ENCODE assay signal across 15 cellular contexts in genomic region chr19:44588753-44589112, GRCh38. TPM values are rescaled to one million over a fixed set of nuclear protein-coding genes. Genes with fewer than 3 reads are reported as not detected.
A peak's percentile ranks its signal among the peaks of the same experiment; 100 is the strongest.
DNase-seq lines count a peak whose midpoint lies in the region; ATAC-seq, FAIRE-seq and TF ChIP-seq lines count a peak whose summit lies in the region.
"Had no signal": no experiment of that assay in that cellular context is flagged by ENCODE, and none has a peak within 500 bp of the region (broad histone marks: within the 10 kb centered on the region; RNA-seq: fewer than 3 reads in every experiment).

No MANE protein-coding gene starts in this region.

- peak overlapping the region; percentile 67 for H2AFZ ChIP-seq in astrocyte (ENCODE audit: low read depth, low read length)

- TF ChIP-seq CTCF in astrocyte (IDR thresholded peaks at IDR 0.05; ENCODE audit: insufficient read depth, low read depth, low read length) (no peak), osteocyte (IDR thresholded peaks at IDR 0.05) (no peak)

- POLR2A ChIA-PET in CD8-positive, alpha-beta memory T cell (lab: Charles Lee) = no interaction called here

- peak overlapping the region; percentile 81 for H3K4me2 ChIP-seq in astrocyte (ENCODE audit: low read length)

- H3K79me2 ChIP-seq in astrocyte (ENCODE audit: insufficient read depth, low read length) = no peaks in the 10 kb centered on the region

- H3K4me3 Mint-ChIP-seq in CD8-positive, alpha-beta memory T cell = no peak overlapping the region
- H3K4me3 Mint-ChIP-seq in astrocyte (ENCODE audit: unreplicated experiment) (peak overlapping the region; percentile 4), osteocyte (ENCODE audit: unreplicated experiment) (no peak overlapping the region)
- H3K4me3 Mint-ChIP-seq: CD8-positive, alpha-beta T cell; central memory CD8-positive, alpha-beta T cell; naive B cell had no signal

- in situ Hi-C loops in G401 (cut with HindIII; ENCODE audit: low sequenced_read_pairs) = no loop called here

- H3K27me3 ChIP-seq in CD8-positive, alpha-beta memory T cell (ENCODE audit: insufficient read depth, low read length, poor library complexity, severe bottlenecking) = no peaks in the 10 kb centered on the region
- no peaks in the 10 kb centered on the region for H3K27me3 ChIP-seq in astrocyte (ENCODE audit: insufficient read depth, low read length)

- no peak for FAIRE-seq in astrocyte (lab: Jason Lieb, UNC)

- peak overlapping the region; percentile 74 for H3K9ac ChIP-seq in astrocyte (ENCODE audit: low read length)

- CTCF ChIA-PET in CD8-positive, alpha-beta memory T cell (lab: Charles Lee) = no interaction called here

- H3K9me3 ChIP-seq in CD8-positive, alpha-beta memory T cell (ENCODE audit: low read length) = no peaks in the 10 kb centered on the region
- no peaks in the 10 kb centered on the region for H3K9me3 ChIP-seq in astrocyte (ENCODE audit: insufficient read depth, low read depth, low read length)

- peaks cover 2 to 30% (median 10%) of the 10 kb centered on the region in 5 donors for H3K9me3 Mint-ChIP-seq in CD8-positive, alpha-beta memory T cell
- H3K9me3 Mint-ChIP-seq in astrocyte (ENCODE audit: unreplicated experiment) = peaks cover 4% of the 10 kb centered on the region
- no peaks in the 10 kb centered on the region for H3K9me3 Mint-ChIP-seq in osteocyte (ENCODE audit: unreplicated experiment)

- no peaks in the 10 kb centered on the region for H4K20me1 ChIP-seq in astrocyte (ENCODE audit: insufficient read depth, low read length)

- no peak for DNase-seq in CD8-positive, alpha-beta memory T cell
- DNase-seq in HK-2 (ENCODE audit: unreplicated experiment) (peak; percentile 49), astrocyte (ENCODE audit: low read depth) (no peak), osteocyte (ENCODE audit: extremely low spot score, unreplicated experiment) (no peak), G401 (ENCODE audit: low spot score) (no peak), germinal center (ENCODE audit: low spot score) (no peak)
- DNase-seq: activated naive CD4-positive, alpha-beta T cell treated with anti-CD3 and anti-CD28 coated beads, Interleukin-2, amount 50 U/mL, for 16 hours; CD8-positive, alpha-beta T cell; naive B cell; NCI-H1694; NCI-H510A; retina had no signal

- no peak overlapping the region for H3K4me3 ChIP-seq in CD8-positive, alpha-beta memory T cell (ENCODE audit: low read length)
- H3K4me3 ChIP-seq in astrocyte (ENCODE audit: insufficient read depth, low read depth, low read length) = peak overlapping the region; percentile 9

- H3K27ac ChIP-seq in CD8-positive, alpha-beta memory T cell (ENCODE audit: low read depth, low read length) = peak overlapping the region; percentile 33
- peak overlapping the region; percentile 92 for H3K27ac ChIP-seq in astrocyte (ENCODE audit: low read depth, low read length)

- H3K36me3 ChIP-seq in CD8-positive, alpha-beta memory T cell (ENCODE audit: insufficient read depth, low read length) = no peaks in the 10 kb centered on the region
- no peaks in the 10 kb centered on the region for H3K36me3 ChIP-seq in astrocyte (ENCODE audit: insufficient read depth, low read length)

- no peak overlapping the region for H3K27ac Mint-ChIP-seq in CD8-positive, alpha-beta memory T cell
- H3K27ac Mint-ChIP-seq in astrocyte (ENCODE audit: unreplicated experiment) (peak overlapping the region; percentile 100), osteocyte (ENCODE audit: unreplicated experiment) (peak overlapping the region; percentile 79)
- H3K27ac Mint-ChIP-seq: CD8-positive, alpha-beta T cell; naive B cell had no signal

- H3K4me1 ChIP-seq in CD8-positive, alpha-beta memory T cell (ENCODE audit: insufficient read depth, low read length) = no peaks in the 10 kb centered on the region
- H3K4me1 ChIP-seq in astrocyte (ENCODE audit: insufficient read depth, low read length) = peaks cover 31% of the 10 kb centered on the region

- peaks cover 10 to 19% of the 10 kb centered on the region in 2 donors for H3K27me3 Mint-ChIP-seq in CD8-positive, alpha-beta memory T cell
- H3K27me3 Mint-ChIP-seq in astrocyte (ENCODE audit: low read depth, unreplicated experiment) (no peaks in the 10 kb centered on the region), osteocyte (ENCODE audit: unreplicated experiment) (peaks cover 1% of the 10 kb centered on the region)

- ATAC-seq in HG03045 (IDR thresholded peaks at IDR 0.05; ENCODE audit: unreplicated experiment) = no peak
- ATAC-seq: CD8-positive, alpha-beta T cell had no signal

- no peaks in the 10 kb centered on the region for H3K4me1 Mint-ChIP-seq in CD8-positive, alpha-beta memory T cell
- H3K4me1 Mint-ChIP-seq in astrocyte (ENCODE audit: low read depth, unreplicated experiment) (peaks cover 34% of the 10 kb centered on the region), osteocyte (ENCODE audit: unreplicated experiment) (peaks cover 16% of the 10 kb centered on the region)
- H3K4me1 Mint-ChIP-seq: central memory CD8-positive, alpha-beta T cell had no signal

- H3K36me3 Mint-ChIP-seq in CD8-positive, alpha-beta memory T cell = peaks cover 0 to 2% (median 0%) of the 10 kb centered on the region in 3 donors
- no peaks in the 10 kb centered on the region for H3K36me3 Mint-ChIP-seq in astrocyte (ENCODE audit: low read depth, unreplicated experiment)
- no peaks in the 10 kb centered on the region for H3K36me3 Mint-ChIP-seq in osteocyte (ENCODE audit: unreplicated experiment)
- H3K36me3 Mint-ChIP-seq: CD8-positive, alpha-beta T cell; naive B cell had no signal

RNA-seq across cellular contexts. Expression of gene IGSF23, which starts 24.6 kb away (rescaled TPM):
- not detected for total RNA-seq in CD8-positive, alpha-beta memory T cell
- not detected for polyA plus RNA-seq in CD8-positive, alpha-beta memory T cell
- total RNA-seq in astrocyte (not detected in 2 replicates), osteocyte (not detected in 2 replicates)
- total RNA-seq in G401 (2014; rRNA removed; shearing (Covaris generic)) = not detected in 2 replicates
- total RNA-seq: CD8-positive, alpha-beta T cell had no signal

RNA-seq across cellular contexts. Expression of gene PVR, which starts 55.0 kb away (rescaled TPM):
- total RNA-seq in CD8-positive, alpha-beta memory T cell = 1 to 10 TPM; 5.2 to 5.3 TPM
- 0.56 TPM for polyA plus RNA-seq in CD8-positive, alpha-beta memory T cell
- total RNA-seq in astrocyte (81.6 and 83.5 TPM in 2 replicates), osteocyte (29.2 and 31.4 TPM in 2 replicates)
- total RNA-seq in G401 (2014; rRNA removed; shearing (Covaris generic)) = 36.7 and 43.1 TPM in 2 replicates

RNA-seq across cellular contexts. Expression of gene CEACAM20, which starts 59.3 kb away (rescaled TPM):
- not detected for total RNA-seq in CD8-positive, alpha-beta memory T cell
- polyA plus RNA-seq in CD8-positive, alpha-beta memory T cell = not detected
- total RNA-seq in astrocyte = not detected in 2 replicates
- total RNA-seq in osteocyte = not detected in 2 replicates
- total RNA-seq in G401 (2014; rRNA removed; shearing (Covaris generic)) = not detected in 2 replicates
- total RNA-seq: CD8-positive, alpha-beta T cell; kidney epithelial cell had no signal

Comparison
In these comparisons a context has a peak if more than half of its experiments do, and no peak if none do; other contexts are left out.
1. H3K27ac Mint-ChIP-seq: peak in astrocyte (single experiment) and osteocyte (single experiment); none in CD8-positive, alpha-beta memory T cell (0 of 8).